Comparison of ENCODE assay signal across 15 cellular contexts in the genomic region with DNA sequence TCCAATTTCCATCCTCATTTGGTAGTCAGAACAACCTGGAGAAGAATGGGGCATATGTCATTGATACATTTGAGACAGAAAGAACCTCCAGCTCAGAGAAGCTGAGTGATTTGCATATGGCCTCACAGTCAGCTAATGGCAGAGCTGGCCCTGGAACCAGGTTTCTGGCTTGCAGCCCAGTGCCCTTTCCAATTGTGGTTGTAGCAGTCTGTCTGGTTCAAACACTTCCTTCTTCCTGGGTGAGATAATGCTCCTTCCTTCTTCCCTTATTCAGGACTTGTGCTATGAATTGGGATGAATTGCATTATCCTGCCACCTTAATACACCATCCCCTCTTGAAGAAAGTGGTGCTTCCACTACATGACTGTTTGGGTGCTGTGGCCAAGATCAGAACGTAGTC. TPM values are rescaled to one million over a fixed set of nuclear protein-coding genes. Genes with fewer than 3 reads are reported as not detected.
A peak's percentile ranks its signal among the peaks of the same experiment; 100 is the strongest.
DNase-seq lines count a peak whose midpoint lies in the region; TF ChIP-seq lines count a peak whose summit lies in the region.
"Had no signal": no experiment of that assay in that cellular context is flagged by ENCODE, and none has a peak within 500 bp of the region (broad histone marks: within the 10 kb centered on the region; RNA-seq: fewer than 3 reads in every experiment).

No MANE protein-coding gene starts in this region.

- H3K9me3 ChIP-seq in colonic mucosa (no peaks in the 10 kb centered on the region), prostate gland (no peaks in the 10 kb centered on the region), tibial nerve (no peaks in the 10 kb centered on the region)

- H3K27me3 ChIP-seq in colonic mucosa (no peaks in the 10 kb centered on the region), prostate gland (replicated peaks; ENCODE audit: insufficient read depth) (no peaks in the 10 kb centered on the region), tibial nerve (no peaks in the 10 kb centered on the region)

- WGBS in prostate gland, result 84% methylated on average over 1 of the region's 1 CpG
- WGBS in tibial nerve, 2 donors, result 72 to 73% methylated on average over 1 of the region's 1 CpG

- intact Hi-C loops in colonic mucosa (cut with DNase I), result no loop called here
- intact Hi-C loops in prostate gland (cut with DNase I), result no loop called here

- H3K4me3 ChIP-seq in colonic mucosa (no peak overlapping the region), prostate gland (no peak overlapping the region), tibial nerve (no peak overlapping the region)
- H3K4me3 ChIP-seq: GM23338, SK-N-MC had no signal

- TF ChIP-seq CTCF in colonic mucosa (IDR thresholded peaks at IDR 0.05), result no peak
- TF ChIP-seq CTCF in prostate gland (IDR thresholded peaks at IDR 0.05), result no peak
- no peak for TF ChIP-seq CTCF in tibial nerve (IDR thresholded peaks at IDR 0.05)

- peak; percentile 1 for DNase-seq in NCI-H1436 (lab: John Stamatoyannopoulos, UW)
- no peak for DNase-seq in NCI-H1436 treated with DMSO at 0.1 percent for 48 hours (lab: John Stamatoyannopoulos, UW)
- peak; percentile 59 for DNase-seq in NCI-H1105 treated with DMSO at 0.1 percent for 48 hours (lab: John Stamatoyannopoulos, UW)
- peak; percentile 89 for DNase-seq in colonic mucosa
- peak; percentile 57 for DNase-seq in prostate gland (ENCODE audit: low spot score)
- no peak for DNase-seq in tibial nerve (ENCODE audit: low spot score in 2 of 2)
- DNase-seq in germinal center (ENCODE audit: low spot score), result no peak
- DNase-seq in AG08395 (ENCODE audit: low spot score), result no peak
- DNase-seq: activated CD4-positive, alpha-beta T cell treated with anti-CD3 and anti-CD28 coated beads, Interleukin-2, amount 10 ng/mL, durations not matched to agents 7 days and 5 days; immature natural killer cell; stimulated activated CD4-positive, alpha-beta T cell treated with anti-CD3 and anti-CD28 coated beads, Interleukin-2, amount 100 ng/mL, for 24 hours; stimulated activated naive CD4-positive, alpha-beta T cell treated with Interleukin-2 at 50 U/mL for 16 hours had no signal

- H3K4me1 ChIP-seq in colonic mucosa (peaks cover 11% of the 10 kb centered on the region), prostate gland (replicated peaks) (no peaks in the 10 kb centered on the region), tibial nerve (peaks cover 0 to 6% (median 2%) of the 10 kb centered on the region in 4 donors)

- H3K36me3 ChIP-seq in colonic mucosa (no peaks in the 10 kb centered on the region), prostate gland (no peaks in the 10 kb centered on the region), tibial nerve (no peaks in the 10 kb centered on the region)

- TF ChIP-seq POLR2A in prostate gland (IDR thresholded peaks at IDR 0.05), result no peak
- TF ChIP-seq POLR2A in tibial nerve (IDR thresholded peaks at IDR 0.05), result no peak

- peak in 1 of 2 donors; percentile 36 for TF ChIP-seq EP300 in tibial nerve (IDR thresholded peaks at IDR 0.05)

- H3K27ac ChIP-seq in colonic mucosa (peak overlapping the region; percentile 40), prostate gland (peak overlapping the region in 1 of 2 donors; percentile 6), tibial nerve (no peak overlapping the region)
- H3K27ac ChIP-seq: SK-N-MC had no signal

- H3K9ac ChIP-seq in colonic mucosa (ENCODE audit: low read depth in 2 of 2, low read length in 2 of 2), result no peak overlapping the region

RNA-seq across cellular contexts. Expression of a gene that starts 24.2 kb away (rescaled TPM):
- 1 to 10 TPM; 1.4 to 3.2 TPM for total RNA-seq in colonic mucosa
- not detected for total RNA-seq in prostate gland
- not detected for total RNA-seq in tibial nerve
- total RNA-seq: A172; activated CD4-positive, alpha-beta T cell treated with anti-CD3 and anti-CD28 coated beads, Interleukin-2, amount 10 ng/mL, durations not matched to agents 7 days and 5 days had no signal

Comparison
In these comparisons a context has a peak if more than half of its experiments do, and no peak if none do; other contexts are left out.
1. DNase-seq: peak in NCI-H1436 (single experiment), NCI-H1105 treated with DMSO at 0.1 percent for 48 hours (single experiment), colonic mucosa (single experiment) and prostate gland (single experiment); none in NCI-H1436 treated with DMSO at 0.1 percent for 48 hours (single experiment), tibial nerve (0 of 2), germinal center (single experiment) and AG08395 (single experiment).